Comparison of ENCODE assay signal across 1 cellular context in genomic region chr9:116286287-116286686, GRCh38.
TF ChIP-seq lines count a peak whose summit lies in the region.

No MANE protein-coding gene starts in this region.

TF ChIP-seq in H1, 55 proteins besides CTCF, POLR2A, EP300 and RAD21 (continued from another document):
- peak; percentile 87 for TF ChIP-seq SP1 (IDR thresholded peaks at IDR 0.05; ENCODE audit: low read depth, low read length)
- peak; percentile 53; the same call in 1 of the 2 replicates for TF ChIP-seq TEAD4 (IDR thresholded peaks at IDR 0.05; ENCODE audit: low read depth, low read length)
- no peak for TF ChIP-seq SRF (IDR thresholded peaks at IDR 0.05; ENCODE audit: low read depth, low read length)
- no peak for TF ChIP-seq SAP30 (IDR thresholded peaks at IDR 0.05; ENCODE audit: insufficient read depth, insufficient replicate concordance, low read length)
- no peak for TF ChIP-seq CBX8 (IDR thresholded peaks at IDR 0.05; ENCODE audit: borderline replicate concordance, low read depth, low read length)
- no peak for TF ChIP-seq E2F6 (IDR thresholded peaks at IDR 0.05)
- no peak for TF ChIP-seq SIX5 (IDR thresholded peaks at IDR 0.05; ENCODE audit: low read depth, low read length)
- TF ChIP-seq CHD1 (IDR thresholded peaks at IDR 0.05; ENCODE audit: low read depth, low read length) = no peak
- TF ChIP-seq NANOG (IDR thresholded peaks at IDR 0.05; ENCODE audit: insufficient read depth, low read depth, low read length, poor library complexity, severe bottlenecking) = peak; percentile 99
- TF ChIP-seq SIN3A (conservative IDR thresholded peaks at IDR 0.05 in 1 of 2, IDR thresholded peaks at IDR 0.05 in 1 of 2; ENCODE audit: low read depth in 1 of 2, low read length in 2 of 2) = no peak
- TF ChIP-seq TCF12 (IDR thresholded peaks at IDR 0.05; ENCODE audit: low read depth, low read length) = peak; percentile 82; the same call in 1 of the 2 replicates
- TF ChIP-seq CHD7 (IDR thresholded peaks at IDR 0.05; ENCODE audit: insufficient replicate concordance, low read length) = peak; percentile 68
- peak; percentile 86 for TF ChIP-seq POU5F1 (IDR thresholded peaks at IDR 0.05; ENCODE audit: low read depth, low read length)
- no peak for TF ChIP-seq EZH2 (IDR thresholded peaks at IDR 0.05; ENCODE audit: low read depth, low read length, severe bottlenecking)
- peak; percentile 96 to 99 for TF ChIP-seq BCL11A (IDR thresholded peaks at IDR 0.05; ENCODE audit: low read depth in 2 of 2, low read length in 2 of 2)
- TF ChIP-seq YY1 (IDR thresholded peaks at IDR 0.05; ENCODE audit: low read depth, low read length) = peak; percentile 70; the same call in 1 of the 2 replicates
- TF ChIP-seq ASH2L (IDR thresholded peaks at IDR 0.05; ENCODE audit: low read length) = peak; percentile 74
- TF ChIP-seq EGR1 (IDR thresholded peaks at IDR 0.05; ENCODE audit: borderline replicate concordance, low read depth, low read length) = peak; percentile 48; the same call in 1 of the 2 replicates
